8 cellular contexts compared by ENCODE assay signal in genomic region chr2:101473911-101474751, GRCh38. TPM values are rescaled to one million over a fixed set of nuclear protein-coding genes. Genes with fewer than 3 reads are reported as not detected.
DNase-seq lines count a peak whose midpoint lies in the region; ATAC-seq and TF ChIP-seq lines count a peak whose summit lies in the region.

No MANE protein-coding gene starts in this region.

- CTCF ChIA-PET in activated CD8-positive, alpha-beta T cell treated with anti-CD3 and anti-CD28 coated beads, Interleukin-2, amount 10 ng/mL, durations not matched to agents 7 days and 5 days (lab: Charles Lee) = interaction anchor here (1.1 to 1.5 kb wide), 8 partner anchors 13 to 224 kb away, joined by 3 to 5 read pairs (median 4); no protein-coding TSS in a partner anchor

- peaks cover 0 to 4% of the 10 kb centered on the region in 2 donors for H3K4me1 ChIP-seq in esophagus (ENCODE audit: control insufficient read depth in 2 of 2, insufficient read depth in 2 of 2, low read length in 1 of 2)

- peaks cover 55% of the 10 kb centered on the region for H3K4me1 Mint-ChIP-seq in activated CD8-positive, alpha-beta T cell treated with anti-CD3 and anti-CD28 coated beads, Interleukin-2, amount 10 ng/mL, durations not matched to agents 7 days and 5 days (ENCODE audit: low read depth)
- H3K4me1 Mint-ChIP-seq in stimulated activated naive CD8-positive, alpha-beta T cell treated with anti-CD3 and anti-CD28 coated beads, Interleukin-15, Interleukin-2, amounts not matched to agents 100 ng/mL and 50 ng/mL, for 24 hours (ENCODE audit: low read depth) = peaks cover 11% of the 10 kb centered on the region

- H3K9me3 ChIP-seq in esophagus (ENCODE audit: control insufficient read depth in 2 of 2, insufficient read depth in 1 of 2, low read depth in 1 of 2, low read length in 1 of 2) = no peaks in the 10 kb centered on the region

- H3K27ac ChIP-seq in esophagus (ENCODE audit: low read depth in 2 of 2, low read length in 1 of 2) = peak overlapping the region; percentile 43 to 56

- peak; percentile 71 for DNase-seq in AG10803 (ENCODE audit: low read depth)
- DNase-seq in HuH-7.5 (ENCODE audit: low spot score) = peak; percentile 82
- peak; percentile 60 for DNase-seq in activated CD8-positive, alpha-beta T cell treated with anti-CD3 and anti-CD28 coated beads, Interleukin-2, amount 10 ng/mL, durations not matched to agents 7 days and 5 days
- peak; percentile 27 for DNase-seq in mucosa of gallbladder (ENCODE audit: low spot score)
- no peak for DNase-seq in NCI-H2107 (lab: John Stamatoyannopoulos, UW)

- no peak for TF ChIP-seq CTCF in AG10803 (conservative IDR thresholded peaks at IDR 0.05; ENCODE audit: low read length)

- ATAC-seq in activated CD8-positive, alpha-beta T cell treated with anti-CD3 and anti-CD28 coated beads, Interleukin-2, amount 10 ng/mL, durations not matched to agents 7 days and 5 days = peak; percentile 73
- ATAC-seq in GM19452 (IDR thresholded peaks at IDR 0.05; ENCODE audit: unreplicated experiment) = no peak

- peak overlapping the region; percentile 93 for H3K27ac Mint-ChIP-seq in activated CD8-positive, alpha-beta T cell treated with anti-CD3 and anti-CD28 coated beads, Interleukin-2, amount 10 ng/mL, durations not matched to agents 7 days and 5 days
- peak overlapping the region; percentile 55 for H3K27ac Mint-ChIP-seq in stimulated activated naive CD8-positive, alpha-beta T cell treated with anti-CD3 and anti-CD28 coated beads, Interleukin-15, Interleukin-2, amounts not matched to agents 100 ng/mL and 50 ng/mL, for 24 hours

- no peaks in the 10 kb centered on the region for H3K36me3 ChIP-seq in esophagus (ENCODE audit: control insufficient read depth in 2 of 2, insufficient read depth in 2 of 2, low read length in 1 of 2)

- H3K27me3 Mint-ChIP-seq in activated CD8-positive, alpha-beta T cell treated with anti-CD3 and anti-CD28 coated beads, Interleukin-2, amount 10 ng/mL, durations not matched to agents 7 days and 5 days (ENCODE audit: low read depth) = peaks cover 3% of the 10 kb centered on the region
- peaks cover 36% of the 10 kb centered on the region for H3K27me3 Mint-ChIP-seq in stimulated activated naive CD8-positive, alpha-beta T cell treated with anti-CD3 and anti-CD28 coated beads, Interleukin-15, Interleukin-2, amounts not matched to agents 100 ng/mL and 50 ng/mL, for 24 hours

- H3K4me3 ChIP-seq in AG10803 (ENCODE audit: low read length) = peak overlapping the region; percentile 70
- H3K4me3 ChIP-seq in esophagus (ENCODE audit: low read depth in 1 of 2, low read length in 2 of 2) = peak overlapping the region; percentile 29 to 56

- peaks cover 5% of the 10 kb centered on the region for H3K36me3 Mint-ChIP-seq in activated CD8-positive, alpha-beta T cell treated with anti-CD3 and anti-CD28 coated beads, Interleukin-2, amount 10 ng/mL, durations not matched to agents 7 days and 5 days (ENCODE audit: low read depth)
- no peaks in the 10 kb centered on the region for H3K36me3 Mint-ChIP-seq in stimulated activated naive CD8-positive, alpha-beta T cell treated with anti-CD3 and anti-CD28 coated beads, Interleukin-15, Interleukin-2, amounts not matched to agents 100 ng/mL and 50 ng/mL, for 24 hours (ENCODE audit: low read depth)

- H3K9me3 Mint-ChIP-seq in activated CD8-positive, alpha-beta T cell treated with anti-CD3 and anti-CD28 coated beads, Interleukin-2, amount 10 ng/mL, durations not matched to agents 7 days and 5 days (ENCODE audit: insufficient read depth) = no peaks in the 10 kb centered on the region
- H3K9me3 Mint-ChIP-seq in stimulated activated naive CD8-positive, alpha-beta T cell treated with anti-CD3 and anti-CD28 coated beads, Interleukin-15, Interleukin-2, amounts not matched to agents 100 ng/mL and 50 ng/mL, for 24 hours = no peaks in the 10 kb centered on the region

- 1% methylated on average over 71 to 94 of the region's 94 CpGs for WGBS in esophagus, 2 donors

- H3K4me3 Mint-ChIP-seq in activated CD8-positive, alpha-beta T cell treated with anti-CD3 and anti-CD28 coated beads, Interleukin-2, amount 10 ng/mL, durations not matched to agents 7 days and 5 days = peak overlapping the region; percentile 83
- H3K4me3 Mint-ChIP-seq in stimulated activated naive CD8-positive, alpha-beta T cell treated with anti-CD3 and anti-CD28 coated beads, Interleukin-15, Interleukin-2, amounts not matched to agents 100 ng/mL and 50 ng/mL, for 24 hours = peak overlapping the region; percentile 79

- POLR2A ChIA-PET in activated CD8-positive, alpha-beta T cell treated with anti-CD3 and anti-CD28 coated beads, Interleukin-2, amount 10 ng/mL, durations not matched to agents 7 days and 5 days (lab: Charles Lee) = interaction anchor here (0.9 to 1.6 kb wide), 13 partner anchors 13 to 360 kb away, joined by 3 to 9 read pairs (median 4); partner anchors contain the start of gene MAP4K4

- H3K27me3 ChIP-seq in esophagus (ENCODE audit: control insufficient read depth in 1 of 2, insufficient read depth in 2 of 2, low read length in 2 of 2) = peaks cover 0 to 3% of the 10 kb centered on the region in 2 donors

RNA-seq across cellular contexts. Expression of gene RFX8, which starts 0.8 kb away (rescaled TPM):
- total RNA-seq in activated CD8-positive, alpha-beta T cell treated with anti-CD3 and anti-CD28 coated beads, Interleukin-2, amount 10 ng/mL, durations not matched to agents 7 days and 5 days = 1 to 10 TPM; 2.2 to 2.8 TPM
- polyA plus RNA-seq in esophagus = under 1 TPM; 0.08 TPM
- 0.29 TPM for total RNA-seq in mucosa of gallbladder
